Comparison of ENCODE assay signal across 11 cellular contexts in the genomic region with DNA sequence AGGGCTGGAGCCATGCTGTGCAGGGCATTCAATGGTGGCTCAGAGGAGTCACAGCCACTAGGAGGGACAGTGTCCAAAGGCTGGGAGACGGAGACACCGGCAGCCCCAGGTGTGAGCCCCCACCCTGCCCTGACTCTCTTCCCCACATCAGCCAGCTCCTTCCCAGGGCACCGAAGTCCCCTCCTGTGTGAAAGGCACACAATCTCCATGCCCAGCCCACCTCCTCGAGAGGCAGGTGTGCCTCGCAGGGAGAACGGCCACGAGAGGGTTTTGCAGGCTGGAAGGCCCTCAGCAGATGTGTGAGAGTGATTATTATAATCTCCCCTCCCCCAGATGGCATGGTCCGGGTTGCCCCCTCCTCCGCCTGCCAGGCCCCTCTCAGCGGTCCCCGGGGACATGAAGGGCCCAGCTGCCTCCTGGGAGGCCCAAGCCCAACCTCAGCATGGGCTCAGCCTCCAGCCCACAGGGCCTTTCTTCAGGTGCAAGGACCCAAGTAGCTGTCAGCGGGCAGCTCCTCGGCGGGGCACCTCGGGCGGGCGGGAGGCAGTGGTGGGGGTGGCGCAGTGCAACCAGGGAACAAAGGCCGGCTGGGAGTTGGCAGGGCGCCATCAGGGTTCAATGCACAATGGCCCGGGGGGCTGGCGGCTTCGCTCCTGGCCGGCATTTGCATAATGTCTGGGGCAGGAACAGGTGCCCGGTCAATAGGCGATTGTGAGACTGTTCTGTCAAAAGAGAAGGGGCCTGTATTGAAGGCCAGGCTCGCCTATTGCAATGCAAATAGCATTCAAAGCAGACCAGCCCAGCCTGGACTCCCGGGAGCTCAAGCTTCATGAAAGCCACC.
A peak's percentile ranks its signal among the peaks of the same experiment; 100 is the strongest.
DNase-seq lines count a peak whose midpoint lies in the region; ATAC-seq and TF ChIP-seq lines count a peak whose summit lies in the region.
"Had no signal": no experiment of that assay in that cellular context is flagged by ENCODE, and none has a peak within 500 bp of the region (broad histone marks: within the 10 kb centered on the region; RNA-seq: fewer than 3 reads in every experiment).

No MANE protein-coding gene starts in this region.

- no peak for ATAC-seq in stimulated activated naive CD8-positive, alpha-beta T cell treated with anti-CD3 and anti-CD28 coated beads, Interleukin-15, Interleukin-2, amounts not matched to agents 100 U/mL and 50 U/mL, for 24 hours
- ATAC-seq in foreskin keratinocyte, result no peak
- ATAC-seq: left lung had no signal

- peak overlapping the region; percentile 7; the same call in 1 of the 2 replicates for H3K4me2 ChIP-seq in BLaER1

- TF ChIP-seq CTCF in foreskin keratinocyte (conservative IDR thresholded peaks at IDR 0.05), result no peak

- no peak overlapping the region for H3K4me3 ChIP-seq in BLaER1
- H3K4me3 ChIP-seq: left lung, skin epidermis had no signal

- no peaks in the 10 kb centered on the region for H3K9me3 ChIP-seq in BLaER1
- H3K9me3 ChIP-seq: left lung had no signal

- H3K4me1 ChIP-seq in BLaER1 (peaks cover 6% of the 10 kb centered on the region; the same call in 1 of the 2 replicates), foreskin keratinocyte (no peaks in the 10 kb centered on the region)
- H3K4me1 ChIP-seq: left lung had no signal

- no peaks in the 10 kb centered on the region for H4K20me1 ChIP-seq in BLaER1

- H3K9ac ChIP-seq in BLaER1, result no peak overlapping the region

- no peaks in the 10 kb centered on the region for H3K36me3 ChIP-seq in BLaER1
- H3K36me3 ChIP-seq: left lung had no signal

- DNase-seq in NCI-H1417 (lab: John Stamatoyannopoulos, UW) (peak; percentile 70 to 96 (median 91)), amygdala (lab: John Stamatoyannopoulos, UW) (peak in 55 of 56 donors; percentile 60 to 99 (median 94)), left kidney (ENCODE audit: low read depth, low spot score) (peak; percentile 82), foreskin keratinocyte (no peak), cerebellar nuclear complex (lab: John Stamatoyannopoulos, UW) (no peak)
- DNase-seq in stimulated activated naive CD8-positive, alpha-beta T cell treated with anti-CD3 and anti-CD28 coated beads, Interleukin-15, Interleukin-2, amounts not matched to agents 100 U/mL and 50 U/mL, for 24 hours, result no peak
- DNase-seq in activated CD8-positive, alpha-beta memory T cell treated with anti-CD3 and anti-CD28 coated beads, Interleukin-2, amount 50 U/mL, for 4 hours, result no peak
- DNase-seq: activated naive CD4-positive, alpha-beta T cell; left lung had no signal

- H3K27ac ChIP-seq in BLaER1 (no peak overlapping the region), foreskin keratinocyte (no peak overlapping the region)
- H3K27ac ChIP-seq: left lung, skin epidermis had no signal

- H3K27me3 ChIP-seq in BLaER1 (no peaks in the 10 kb centered on the region), foreskin keratinocyte (peaks cover 32% of the 10 kb centered on the region)
- H3K27me3 ChIP-seq: left lung had no signal

Comparison
In these comparisons a context has a peak if more than half of its experiments do, and no peak if none do; other contexts are left out.
1. DNase-seq: peak in NCI-H1417 (3 of 3), amygdala (55 of 56) and left kidney (single experiment); none in stimulated activated naive CD8-positive, alpha-beta T cell treated with anti-CD3 and anti-CD28 coated beads, Interleukin-15, Interleukin-2, amounts not matched to agents 100 U/mL and 50 U/mL, for 24 hours (single experiment), foreskin keratinocyte (0 of 2), activated CD8-positive, alpha-beta memory T cell treated with anti-CD3 and anti-CD28 coated beads, Interleukin-2, amount 50 U/mL, for 4 hours (single experiment) and cerebellar nuclear complex (0 of 2).